Comparison of ENCODE assay signal across 8 cellular contexts in genomic region chr4:168917150-168917779, GRCh38.
DNase-seq lines count a peak whose midpoint lies in the region; ATAC-seq, FAIRE-seq and TF ChIP-seq lines count a peak whose summit lies in the region.

No MANE protein-coding gene starts in this region.

- no peak overlapping the region for H3K4me3 Mint-ChIP-seq in activated CD4-positive, alpha-beta memory T cell treated with anti-CD3 and anti-CD28 coated beads, Interleukin-2, amount 10 ng/mL, durations not matched to agents 7 days and 5 days

- CTCF ChIA-PET in activated CD4-positive, alpha-beta memory T cell treated with anti-CD3 and anti-CD28 coated beads, Interleukin-2, amount 10 ng/mL, durations not matched to agents 7 days and 5 days (lab: Charles Lee) = interaction anchor here (0.7 to 2.1 kb wide), 3 partner anchors 207 to 332 kb away, joined by 3 to 10 read pairs (median 4); no protein-coding TSS in a partner anchor

- H3K36me3 Mint-ChIP-seq in activated CD4-positive, alpha-beta memory T cell treated with anti-CD3 and anti-CD28 coated beads, Interleukin-2, amount 10 ng/mL, durations not matched to agents 7 days and 5 days (ENCODE audit: low read depth) = no peaks in the 10 kb centered on the region

- no peak for TF ChIP-seq EP300 in ovary (IDR thresholded peaks at IDR 0.05)

- WGBS in ovary, 3 donors = 50 to 60% (median 53%) methylated on average over 8 of the region's 8 CpGs

- H3K4me1 Mint-ChIP-seq in activated CD4-positive, alpha-beta memory T cell treated with anti-CD3 and anti-CD28 coated beads, Interleukin-2, amount 10 ng/mL, durations not matched to agents 7 days and 5 days = no peaks in the 10 kb centered on the region

- DNase-seq in AG09309 (ENCODE audit: low read depth) = no peak
- peak; percentile 45 for DNase-seq in NCI-H82 (lab: John Stamatoyannopoulos, UW)
- no peak for DNase-seq in ovary
- DNase-seq in activated CD4-positive, alpha-beta memory T cell treated with anti-CD3 and anti-CD28 coated beads, Interleukin-2, amount 10 ng/mL, durations not matched to agents 7 days and 5 days = no peak
- no peak for DNase-seq in retina
- DNase-seq in activated CD4-positive, alpha-beta T cell treated with anti-CD3 and anti-CD28 coated beads for 1 hour = no peak

- no peaks in the 10 kb centered on the region for H3K9me3 ChIP-seq in ovary

- no peak overlapping the region for H3K27ac Mint-ChIP-seq in activated CD4-positive, alpha-beta memory T cell treated with anti-CD3 and anti-CD28 coated beads, Interleukin-2, amount 10 ng/mL, durations not matched to agents 7 days and 5 days

- peak; percentile 95 for FAIRE-seq in endometrium (lab: Jason Lieb, UNC)

- H3K4me3 ChIP-seq in AG09309 (ENCODE audit: control insufficient read depth, low read depth, low read length) (no peak overlapping the region), ovary (no peak overlapping the region)

- H3K27me3 Mint-ChIP-seq in activated CD4-positive, alpha-beta memory T cell treated with anti-CD3 and anti-CD28 coated beads, Interleukin-2, amount 10 ng/mL, durations not matched to agents 7 days and 5 days = no peaks in the 10 kb centered on the region

- no peaks in the 10 kb centered on the region for H3K36me3 ChIP-seq in ovary

- intact Hi-C loops in ovary (cut with DNase I) = loop anchor here (5.0 to 10.0 kb wide), 3 partner anchors 82 to 205 kb away; no protein-coding TSS in a partner anchor

- no peaks in the 10 kb centered on the region for H3K9me3 Mint-ChIP-seq in activated CD4-positive, alpha-beta memory T cell treated with anti-CD3 and anti-CD28 coated beads, Interleukin-2, amount 10 ng/mL, durations not matched to agents 7 days and 5 days

- no peak for TF ChIP-seq POLR2A in ovary (IDR thresholded peaks at IDR 0.05)

- no peak overlapping the region for H3K27ac ChIP-seq in ovary

- no peaks in the 10 kb centered on the region for H3K4me1 ChIP-seq in ovary (ENCODE audit: insufficient read depth)

- POLR2A ChIA-PET in activated CD4-positive, alpha-beta memory T cell treated with anti-CD3 and anti-CD28 coated beads, Interleukin-2, amount 10 ng/mL, durations not matched to agents 7 days and 5 days (lab: Charles Lee) = no interaction called here

- TF ChIP-seq CTCF in AG09309 (IDR thresholded peaks at IDR 0.05; ENCODE audit: control insufficient read depth, insufficient read depth, low read depth, low read length, missing control alignments) (peak; percentile 53), ovary (IDR thresholded peaks at IDR 0.05) (peak; percentile 38 to 67 (median 58))

- peak; percentile 52 for ATAC-seq in GM18907 (IDR thresholded peaks at IDR 0.05; ENCODE audit: unreplicated experiment)

- H3K27me3 ChIP-seq in ovary = no peaks in the 10 kb centered on the region
